Comparison of ENCODE assay signal across 1 cellular context in the genomic region with DNA sequence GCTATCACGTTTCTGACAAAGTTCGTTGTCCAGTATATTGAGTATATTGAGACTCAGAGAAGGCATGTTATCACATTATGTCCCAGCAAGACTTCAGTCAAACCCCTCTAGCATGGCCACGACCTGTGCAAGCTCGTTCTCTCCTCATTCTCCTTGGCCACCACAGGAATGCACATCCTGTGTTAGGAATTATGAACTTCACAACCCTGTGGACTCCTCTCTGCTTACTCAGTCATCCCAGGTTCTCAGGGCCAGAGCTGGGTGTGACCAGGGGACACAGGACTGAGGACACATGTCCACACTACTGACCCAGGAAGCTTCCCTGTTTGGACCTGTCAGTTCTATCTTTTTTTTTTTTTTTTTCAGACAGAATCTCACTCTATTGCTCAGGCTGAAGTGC.
TF ChIP-seq lines count a peak whose summit lies in the region.

No MANE protein-coding gene starts in this region.

TF ChIP-seq in IMR-90, 13 proteins besides CTCF, POLR2A, EP300 and RAD21 (continued from another document):
- TF ChIP-seq MAFK (IDR thresholded peaks at IDR 0.05; ENCODE audit: low read depth, low read length) (no peak), NFE2L2 (IDR thresholded peaks at IDR 0.05; ENCODE audit: low read depth, low read length) (no peak), RFX5 (IDR thresholded peaks at IDR 0.05; ENCODE audit: low read depth, low read length) (no peak), RCOR1 (IDR thresholded peaks at IDR 0.05; ENCODE audit: insufficient replicate concordance, low read length) (no peak), FOS (IDR thresholded peaks at IDR 0.05; ENCODE audit: low read depth, low read length) (no peak)
TF ChIP-seq in IMR-90: peak in this region for 0.
